ENCODE assay signal across 20 cellular contexts in the genomic region with DNA sequence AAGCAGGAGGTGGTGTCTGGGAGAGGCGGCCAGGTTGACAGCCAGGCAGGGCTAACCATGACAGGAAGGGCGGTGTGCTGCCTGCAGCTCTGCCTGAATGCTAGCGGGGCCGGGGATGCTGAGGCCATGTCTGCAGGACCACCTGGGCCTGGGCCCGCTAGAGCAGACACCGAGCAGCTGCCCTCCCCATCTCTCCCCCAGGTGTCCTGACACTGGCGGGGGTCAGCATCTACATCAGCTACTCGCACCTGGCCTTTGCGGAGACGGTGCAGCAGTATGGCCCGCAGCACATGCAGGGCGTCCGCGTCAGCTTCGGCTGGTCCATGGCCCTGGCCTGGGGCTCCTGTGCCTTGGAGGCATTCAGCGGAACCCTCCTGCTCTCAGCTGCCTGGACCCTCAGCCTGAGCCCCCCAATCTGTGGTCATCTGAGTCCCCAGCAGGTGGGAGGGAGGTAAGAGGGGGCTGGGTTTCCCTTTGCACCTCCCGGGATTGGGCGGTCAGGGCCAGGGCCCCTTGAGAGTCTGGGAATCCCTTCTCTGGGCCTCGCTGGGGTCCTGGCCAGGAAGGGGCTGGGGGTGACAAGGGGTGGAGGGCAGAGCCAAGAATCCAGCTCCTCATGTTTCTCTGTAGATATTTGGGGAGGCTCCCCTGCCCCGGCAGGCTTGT. TPM values are rescaled to one million over a fixed set of nuclear protein-coding genes. Genes with fewer than 3 reads are reported as not detected.
"Had no signal": no experiment of that assay in that cellular context is flagged by ENCODE, and none has a peak within 500 bp of the region (broad histone marks: within the 10 kb centered on the region; RNA-seq: fewer than 3 reads in every experiment).

No MANE protein-coding gene starts in this region.

- H3K27ac Mint-ChIP-seq: activated CD8-positive, alpha-beta memory T cell treated with anti-CD3 and anti-CD28 coated beads, Interleukin-2, amount 10 ng/mL, durations not matched to agents 7 days and 5 days; activated naive CD4-positive, alpha-beta T cell treated with anti-CD3 and anti-CD28 coated beads, Interleukin-2, amount 50 U/mL, for 72 hours; activated T-cell treated with anti-CD3 and anti-CD28 coated beads, Interleukin-2, amount 50 U/mL, for 24 hours; dendritic cell treated with granulocyte-macrophage colony-stimulating factor and Interleukin-4, amounts not matched to agents 40 ng/mL and 50 ng/mL, for 4 days; nephron had no signal

- H3K4me1 ChIP-seq: psoas muscle had no signal

- ATAC-seq: activated CD4-positive, CD25-positive, alpha-beta regulatory T cell treated with anti-CD3 and anti-CD28 coated beads, Interleukin-2, amount 50 U/mL, for 24 hours; activated CD8-positive, alpha-beta memory T cell treated with anti-CD3 and anti-CD28 coated beads, Interleukin-2, amount 10 ng/mL, durations not matched to agents 7 days and 5 days; activated naive CD4-positive, alpha-beta T cell treated with anti-CD3 and anti-CD28 coated beads, Interleukin-2, amount 50 U/mL, for 72 hours; left lobe of liver; psoas muscle; sciatic nerve had no signal

- H3K27ac ChIP-seq: psoas muscle, spleen, upper lobe of left lung had no signal

- H3K9me3 Mint-ChIP-seq: activated naive CD4-positive, alpha-beta T cell treated with anti-CD3 and anti-CD28 coated beads, Interleukin-2, amount 50 U/mL, for 72 hours; activated T-cell treated with anti-CD3 and anti-CD28 coated beads, Interleukin-2, amount 50 U/mL, for 24 hours; dendritic cell treated with granulocyte-macrophage colony-stimulating factor and Interleukin-4, amounts not matched to agents 40 ng/mL and 50 ng/mL, for 4 days; nephron had no signal

- H3K4me3 ChIP-seq: psoas muscle, spleen, upper lobe of left lung had no signal

- H3K4me3 Mint-ChIP-seq: activated CD8-positive, alpha-beta memory T cell treated with anti-CD3 and anti-CD28 coated beads, Interleukin-2, amount 10 ng/mL, durations not matched to agents 7 days and 5 days; activated T-cell treated with anti-CD3 and anti-CD28 coated beads, Interleukin-2, amount 50 U/mL, for 24 hours; brain; dendritic cell treated with granulocyte-macrophage colony-stimulating factor and Interleukin-4, amounts not matched to agents 40 ng/mL and 50 ng/mL, for 4 days; nephron had no signal

- FAIRE-seq: TTC549 had no signal

- H3K27me3 ChIP-seq: upper lobe of left lung had no signal

- DNase-seq: activated CD8-positive, alpha-beta memory T cell treated with anti-CD3 and anti-CD28 coated beads, Interleukin-2, amount 10 ng/mL, durations not matched to agents 7 days and 5 days; activated effector memory CD4-positive, alpha-beta T cell treated with Interleukin-2 at 50 U/mL for 16 hours; activated T-cell treated with anti-CD3 and anti-CD28 coated beads, Interleukin-2, amount 50 U/mL, for 24 hours; amniotic stem cell; psoas muscle; stimulated activated CD4-positive, alpha-beta T cell treated with anti-CD3 and anti-CD28 coated beads, Interleukin-1b, Interleukin-23, amount 100 ng/mL, for 48 hours; stimulated activated naive CD4-positive, alpha-beta T cell; T-helper 2 cell; upper lobe of left lung had no signal

- H3K9me3 ChIP-seq: psoas muscle, spleen, upper lobe of left lung had no signal

- H3K27me3 Mint-ChIP-seq: activated CD8-positive, alpha-beta memory T cell treated with anti-CD3 and anti-CD28 coated beads, Interleukin-2, amount 10 ng/mL, durations not matched to agents 7 days and 5 days; activated T-cell treated with anti-CD3 and anti-CD28 coated beads, Interleukin-2, amount 50 U/mL, for 24 hours had no signal

- H3K36me3 ChIP-seq: spleen, upper lobe of left lung had no signal

RNA-seq across cellular contexts. Expression of a gene that starts 7.5 kb away (rescaled TPM):
- total RNA-seq: activated CD8-positive, alpha-beta memory T cell treated with anti-CD3 and anti-CD28 coated beads, Interleukin-2, amount 10 ng/mL, durations not matched to agents 7 days and 5 days; activated naive CD4-positive, alpha-beta T cell treated with anti-CD3 and anti-CD28 coated beads, Interleukin-2, amount 50 U/mL, for 72 hours; left lobe of liver; omental fat pad; psoas muscle; sciatic nerve; spleen; upper lobe of left lung had no signal
- polyA plus RNA-seq: esophagus, psoas muscle, spleen had no signal
